In the genomic region with DNA sequence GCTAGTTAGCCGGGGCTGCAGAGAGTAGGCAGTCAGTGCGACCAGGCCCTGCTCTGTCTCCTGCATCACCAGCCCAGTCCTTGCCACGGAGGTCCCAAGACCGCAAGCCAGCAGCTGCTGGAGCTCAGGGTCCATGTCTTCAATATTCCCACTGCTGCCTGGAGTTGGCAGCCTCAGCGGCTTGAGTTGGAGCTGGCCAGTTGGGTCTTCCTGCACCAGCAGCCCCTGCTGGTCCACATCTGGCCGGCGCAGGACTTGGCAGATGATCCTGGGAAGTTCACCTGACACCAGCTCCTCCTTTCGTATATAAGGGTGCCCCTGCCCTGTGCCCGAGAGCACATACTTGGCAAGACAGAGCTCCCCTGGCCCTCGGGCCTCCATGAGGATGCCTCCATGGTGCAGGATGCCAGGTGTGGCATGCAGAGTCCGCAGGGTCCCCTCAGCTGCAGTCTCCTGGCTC, we compare ENCODE assay signal across 25 cellular contexts. TPM values are rescaled to one million over a fixed set of nuclear protein-coding genes. Genes with fewer than 3 reads are reported as not detected.
"Had no signal": no experiment of that assay in that cellular context is flagged by ENCODE, and none has a peak within 500 bp of the region (broad histone marks: within the 10 kb centered on the region; RNA-seq: fewer than 3 reads in every experiment).

No MANE protein-coding gene starts in this region.

- DNase-seq: activated CD4-positive, alpha-beta T cell treated with anti-CD3 and anti-CD28 coated beads for 48 hours; activated CD4-positive, alpha-beta T cell treated with anti-CD3 and anti-CD28 coated beads, Interleukin-2, amount 50 U/mL, for 4 hours; activated CD4-positive, CD25-positive, alpha-beta regulatory T cell treated with anti-CD3 and anti-CD28 coated beads, Interleukin-2, amount 50 U/mL, for 72 hours; activated CD8-positive, alpha-beta memory T cell treated with anti-CD3 and anti-CD28 coated beads, Interleukin-2, amount 50 U/mL, for 48 hours; activated CD8-positive, alpha-beta T cell treated with anti-CD3 and anti-CD28 coated beads, Interleukin-2, amount 10 ng/mL, durations not matched to agents 7 days and 5 days; activated effector memory CD4-positive, alpha-beta T cell treated with Interleukin-2 at 50 U/mL for 16 hours; activated naive CD4-positive, alpha-beta T cell; activated T-cell treated with anti-CD3 and anti-CD28 coated beads, Interleukin-2, amount 50 U/mL, for 1 hour; body of pancreas; Kasumi-1; KBM-7; NCI-H1105 treated with DMSO at 0.1 percent for 48 hours; NCI-H1436 treated with DMSO at 0.1 percent for 48 hours; NCI-H187; NCI-H2081; NCI-H510A treated with DMSO at 0.1 percent for 48 hours; SHP77; T-helper 17 cell; T-helper 9 cell had no signal

- H3K27me3 Mint-ChIP-seq: activated naive CD4-positive, alpha-beta T cell treated with anti-CD3 and anti-CD28 coated beads, Interleukin-2, amount 50 U/mL, for 24 hours; T-helper 17 cell had no signal

- ATAC-seq: activated CD8-positive, alpha-beta T cell treated with anti-CD3 and anti-CD28 coated beads, Interleukin-2, amount 10 ng/mL, durations not matched to agents 7 days and 5 days; body of pancreas; T-helper 17 cell; WTC11 had no signal

- H3K4me3 Mint-ChIP-seq: activated CD8-positive, alpha-beta T cell treated with anti-CD3 and anti-CD28 coated beads, Interleukin-2, amount 10 ng/mL, durations not matched to agents 7 days and 5 days; activated naive CD4-positive, alpha-beta T cell treated with anti-CD3 and anti-CD28 coated beads, Interleukin-2, amount 50 U/mL, for 24 hours; T-helper 17 cell; WTC11 had no signal

- H3K4me3 ChIP-seq: ascending aorta, body of pancreas, SJSA1 had no signal

- H3K9me3 Mint-ChIP-seq: activated naive CD4-positive, alpha-beta T cell treated with anti-CD3 and anti-CD28 coated beads, Interleukin-2, amount 50 U/mL, for 24 hours; WTC11 had no signal

- H3K27me3 ChIP-seq: ascending aorta, body of pancreas, SJSA1 had no signal

- H3K9me3 ChIP-seq: ascending aorta, body of pancreas, SJSA1 had no signal

- H3K27ac Mint-ChIP-seq: activated CD8-positive, alpha-beta T cell treated with anti-CD3 and anti-CD28 coated beads, Interleukin-2, amount 10 ng/mL, durations not matched to agents 7 days and 5 days; activated naive CD4-positive, alpha-beta T cell treated with anti-CD3 and anti-CD28 coated beads, Interleukin-2, amount 50 U/mL, for 24 hours; T-helper 17 cell; WTC11 had no signal

- H3K4me1 ChIP-seq: ascending aorta had no signal

- H3K36me3 Mint-ChIP-seq: activated naive CD4-positive, alpha-beta T cell treated with anti-CD3 and anti-CD28 coated beads, Interleukin-2, amount 50 U/mL, for 24 hours; WTC11 had no signal

- H3K36me3 ChIP-seq: ascending aorta, SJSA1 had no signal

- FAIRE-seq: bronchial epithelial cell, RCC 7860 had no signal

- H3K27ac ChIP-seq: ascending aorta, body of pancreas, SJSA1 had no signal

RNA-seq across cellular contexts. Expression of a gene that starts 5.7 kb away (rescaled TPM):
- total RNA-seq: activated CD8-positive, alpha-beta T cell treated with anti-CD3 and anti-CD28 coated beads, Interleukin-2, amount 10 ng/mL, durations not matched to agents 7 days and 5 days; ascending aorta; body of pancreas; bronchial epithelial cell; T-helper 17 cell; WTC11 had no signal
